ENCODE assay signal across 10 cellular contexts in the genomic region with DNA sequence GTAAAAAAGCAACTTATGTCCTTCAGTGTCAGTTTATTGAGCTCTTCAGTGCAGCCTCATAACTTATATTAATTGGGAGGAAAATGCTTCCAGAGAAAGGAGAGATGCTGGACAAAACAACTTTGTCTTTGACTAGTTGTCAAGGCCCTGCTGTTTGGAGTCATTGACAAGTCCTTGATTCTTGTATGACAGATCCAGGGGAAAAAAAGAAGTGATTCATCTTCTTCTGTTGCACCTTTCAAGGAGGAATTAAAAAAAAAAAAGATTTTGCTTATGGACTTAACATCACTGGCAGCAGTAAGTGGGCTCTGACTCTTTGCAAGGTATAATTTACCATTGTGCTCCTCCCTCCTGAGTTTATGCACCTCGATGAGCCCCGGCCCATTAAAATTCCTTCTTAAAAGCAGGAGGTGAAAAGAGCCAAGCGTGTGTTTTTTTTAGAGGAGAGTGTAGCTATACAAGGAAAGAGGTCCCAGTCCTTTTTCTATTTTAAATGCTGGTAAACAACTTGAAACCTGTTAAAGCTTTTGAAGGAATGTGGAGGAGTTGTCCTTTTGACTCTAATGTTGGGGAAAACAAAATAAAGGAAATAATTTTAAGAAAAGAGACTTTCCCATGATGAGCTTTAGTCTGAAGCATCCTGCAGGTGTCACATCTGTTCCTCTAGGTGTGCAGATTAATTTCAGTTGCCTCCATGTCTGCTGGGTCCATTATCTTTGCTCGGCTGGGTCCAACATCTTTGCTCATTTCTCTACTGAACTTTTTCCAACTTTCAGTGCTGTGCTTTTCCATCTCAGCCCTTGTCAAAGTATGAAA.
A peak's percentile ranks its signal among the peaks of the same experiment; 100 is the strongest.
DNase-seq lines count a peak whose midpoint lies in the region; ATAC-seq, FAIRE-seq and TF ChIP-seq lines count a peak whose summit lies in the region.
"Had no signal": no experiment of that assay in that cellular context is flagged by ENCODE, and none has a peak within 500 bp of the region (broad histone marks: within the 10 kb centered on the region; RNA-seq: fewer than 3 reads in every experiment).

No MANE protein-coding gene starts in this region.

- in situ Hi-C loops in HAP-1 (cut with MboI; ENCODE audit: low sequenced_read_pairs), result no loop called here

- H3K4me1 ChIP-seq in prostate gland (replicated peaks) (peaks cover 16% of the 10 kb centered on the region), HAP-1 (peaks cover 70% of the 10 kb centered on the region)

- no peak for TF ChIP-seq POLR2A in prostate gland (IDR thresholded peaks at IDR 0.05)

- 20% methylated on average over 4 of the region's 4 CpGs for WGBS in prostate gland

- intact Hi-C loops in dorsolateral prefrontal cortex (cut with DNase I), result no loop called here
- intact Hi-C loops in prostate gland (cut with DNase I), result no loop called here

- ATAC-seq in left lobe of liver (no peak), HG03097 (IDR thresholded peaks at IDR 0.05; ENCODE audit: low FRiP score, unreplicated experiment) (no peak)

- TF ChIP-seq CTCF in dorsolateral prefrontal cortex (IDR thresholded peaks at IDR 0.05 in 54 of 56, conservative IDR thresholded peaks at IDR 0.05 in 2 of 56; ENCODE audit: low read depth in 1 of 56, partially characterized antibody in 56 of 56) (no peak), prostate gland (IDR thresholded peaks at IDR 0.05) (peak in 1 of 4 experiments; percentile 28)

- no peaks in the 10 kb centered on the region for H3K36me3 ChIP-seq in prostate gland
- H3K36me3 ChIP-seq in HAP-1 (replicated peaks), result no peaks in the 10 kb centered on the region

- H3K9me3 ChIP-seq in prostate gland, result no peaks in the 10 kb centered on the region
- H3K9me3 ChIP-seq in HAP-1, result no peaks in the 10 kb centered on the region

- DNase-seq in M059J (ENCODE audit: low read depth) (peak; percentile 32), dorsolateral prefrontal cortex (no peak), prostate gland (ENCODE audit: low spot score) (no peak), left lobe of liver (ENCODE audit: low spot score) (no peak), HAP-1 (ENCODE audit: low spot score in 2 of 2) (no peak), activated gamma-delta T cell (lab: John Stamatoyannopoulos, UW) (no peak)
- DNase-seq: activated CD4-positive, alpha-beta memory T cell treated with anti-CD3 and anti-CD28 coated beads for 36 hours; glutamatergic neuron had no signal

- no peak overlapping the region for H3K4me3 ChIP-seq in dorsolateral prefrontal cortex
- H3K4me3 ChIP-seq in prostate gland, result no peak overlapping the region
- H3K4me3 ChIP-seq in HAP-1, result no peak overlapping the region

- FAIRE-seq in G401.6 (lab: Jason Lieb, UNC), result peak; percentile 98

- H3K27ac ChIP-seq in dorsolateral prefrontal cortex (peak overlapping the region in 47 of 59 donors; percentile 4 to 85 (median 59)), prostate gland (peak overlapping the region; percentile 69 to 73)

- H3K27me3 ChIP-seq in dorsolateral prefrontal cortex, result no peaks in the 10 kb centered on the region
- no peaks in the 10 kb centered on the region for H3K27me3 ChIP-seq in prostate gland (replicated peaks; ENCODE audit: insufficient read depth)
- no peaks in the 10 kb centered on the region for H3K27me3 ChIP-seq in HAP-1 (ENCODE audit: low read depth)
